Comparison of ENCODE assay signal across 8 cellular contexts in genomic region chr6:137904822-137905617, GRCh38. TPM values are rescaled to one million over a fixed set of nuclear protein-coding genes. Genes with fewer than 3 reads are reported as not detected.
DNase-seq lines count a peak whose midpoint lies in the region; ATAC-seq and TF ChIP-seq lines count a peak whose summit lies in the region.

No MANE protein-coding gene starts in this region.

- no peak overlapping the region for H2AFZ ChIP-seq in Karpas-422 (ENCODE audit: low read length)

- peak overlapping the region; percentile 20 to 71 (median 50); a peak in 20 of 22 replicates for H3K4me2 ChIP-seq in BLaER1 treated with 17β-estradiol and CSF1 and Interleukin-3, amounts not matched to agents 10 nM and 100 nM
- H3K4me2 ChIP-seq in Karpas-422 (ENCODE audit: low read depth, low read length, poor library complexity, severe bottlenecking) = peak overlapping the region; percentile 33
- peak overlapping the region; percentile 33 for H3K4me2 ChIP-seq in skeletal muscle satellite cell (ENCODE audit: low read length)

- intact Hi-C loops in activated naive CD4-positive, alpha-beta T cell treated with anti-CD3 and anti-CD28 coated beads for 36 hours (cut with micrococcal nuclease) = loop anchor here (1.0 to 10.0 kb wide), 13 partner anchors 22 to 1230 kb away; partner anchors contain the start of gene HECA

- TF ChIP-seq CTCF in chondrocyte (IDR thresholded peaks at IDR 0.05) = no peak

- H3K4me3 ChIP-seq in BLaER1 treated with 17β-estradiol and CSF1 and Interleukin-3, amounts not matched to agents 10 nM and 100 nM = no peak overlapping the region
- H3K4me3 ChIP-seq in Karpas-422 (ENCODE audit: low read length) = no peak overlapping the region
- no peak overlapping the region for H3K4me3 ChIP-seq in skeletal muscle satellite cell (ENCODE audit: low read length)

- H3K9me3 Mint-ChIP-seq in activated naive CD4-positive, alpha-beta T cell treated with anti-CD3 and anti-CD28 coated beads for 36 hours = no peaks in the 10 kb centered on the region
- no peaks in the 10 kb centered on the region for H3K9me3 Mint-ChIP-seq in chondrocyte (ENCODE audit: low read depth)

- no peaks in the 10 kb centered on the region for H3K27me3 ChIP-seq in BLaER1 treated with 17β-estradiol and CSF1 and Interleukin-3, amounts not matched to agents 10 nM and 100 nM
- H3K27me3 ChIP-seq in Karpas-422 (ENCODE audit: low read length) = no peaks in the 10 kb centered on the region
- no peaks in the 10 kb centered on the region for H3K27me3 ChIP-seq in skeletal muscle satellite cell (ENCODE audit: control insufficient read depth, insufficient read depth, low read length)

- H3K9me3 ChIP-seq in BLaER1 treated with 17β-estradiol and CSF1 and Interleukin-3, amounts not matched to agents 10 nM and 100 nM (replicated peaks in 1 of 11) = no peaks in the 10 kb centered on the region; a peak in 1 of 22 replicates
- H3K9me3 ChIP-seq in Karpas-422 (ENCODE audit: low read length) = no peaks in the 10 kb centered on the region
- H3K9me3 ChIP-seq in skeletal muscle satellite cell (replicated peaks; ENCODE audit: low read length) = no peaks in the 10 kb centered on the region

- H3K79me2 ChIP-seq in Karpas-422 (ENCODE audit: low read length) = no peaks in the 10 kb centered on the region

- H3K36me3 ChIP-seq in BLaER1 treated with 17β-estradiol and CSF1 and Interleukin-3, amounts not matched to agents 10 nM and 100 nM = no peaks in the 10 kb centered on the region
- H3K36me3 ChIP-seq in Karpas-422 (ENCODE audit: insufficient read depth, low read length) = no peaks in the 10 kb centered on the region
- H3K36me3 ChIP-seq in skeletal muscle satellite cell (ENCODE audit: insufficient read depth, low read length) = no peaks in the 10 kb centered on the region

- ATAC-seq in GM21390 (IDR thresholded peaks at IDR 0.05; ENCODE audit: unreplicated experiment) = peak; percentile 41

- H3K9ac ChIP-seq in BLaER1 treated with 17β-estradiol and CSF1 and Interleukin-3, amounts not matched to agents 10 nM and 100 nM = no peak overlapping the region
- H3K9ac ChIP-seq in Karpas-422 (ENCODE audit: low read length) (no peak overlapping the region), skeletal muscle satellite cell (ENCODE audit: low read depth, low read length) (peak overlapping the region; percentile 18)

- peak overlapping the region; percentile 100 for H3K27ac Mint-ChIP-seq in activated naive CD4-positive, alpha-beta T cell treated with anti-CD3 and anti-CD28 coated beads for 36 hours
- no peak overlapping the region for H3K27ac Mint-ChIP-seq in chondrocyte (ENCODE audit: unreplicated experiment)

- H3K36me3 Mint-ChIP-seq in activated naive CD4-positive, alpha-beta T cell treated with anti-CD3 and anti-CD28 coated beads for 36 hours (ENCODE audit: low read depth) = no peaks in the 10 kb centered on the region
- H3K36me3 Mint-ChIP-seq in chondrocyte (ENCODE audit: low read depth) = no peaks in the 10 kb centered on the region

- peaks cover 26 to 43% (median 37%) of the 10 kb centered on the region in 10 experiments for H3K4me1 ChIP-seq in BLaER1 treated with 17β-estradiol and CSF1 and Interleukin-3, amounts not matched to agents 10 nM and 100 nM
- no peaks in the 10 kb centered on the region for H3K4me1 ChIP-seq in Karpas-422 (ENCODE audit: low read length)
- H3K4me1 ChIP-seq in skeletal muscle satellite cell (ENCODE audit: control insufficient read depth, insufficient read depth, low read length) = peaks cover 13% of the 10 kb centered on the region

- CTCF ChIA-PET in activated naive CD4-positive, alpha-beta T cell treated with anti-CD3 and anti-CD28 coated beads for 36 hours (lab: Charles Lee) = interaction anchor here (1.1 to 1.5 kb wide), 2 partner anchors 31 to 34 kb away, joined by 3 read pairs; no protein-coding TSS in a partner anchor

- H3K4me1 Mint-ChIP-seq in activated naive CD4-positive, alpha-beta T cell treated with anti-CD3 and anti-CD28 coated beads for 36 hours (ENCODE audit: low read depth) = peaks cover 75% of the 10 kb centered on the region
- peaks cover 7% of the 10 kb centered on the region for H3K4me1 Mint-ChIP-seq in chondrocyte (ENCODE audit: low read depth)

- no peaks in the 10 kb centered on the region for H3K27me3 Mint-ChIP-seq in activated naive CD4-positive, alpha-beta T cell treated with anti-CD3 and anti-CD28 coated beads for 36 hours (ENCODE audit: low read depth)
- H3K27me3 Mint-ChIP-seq in chondrocyte (ENCODE audit: low read depth) = no peaks in the 10 kb centered on the region

- H3K4me3 Mint-ChIP-seq in activated naive CD4-positive, alpha-beta T cell treated with anti-CD3 and anti-CD28 coated beads for 36 hours = peak overlapping the region; percentile 71
- H3K4me3 Mint-ChIP-seq in chondrocyte (ENCODE audit: unreplicated experiment) = no peak overlapping the region

- no peaks in the 10 kb centered on the region for H3K9me2 ChIP-seq in Karpas-422 (replicated peaks; ENCODE audit: insufficient read depth, low read length)

- H3K27ac ChIP-seq in BLaER1 treated with 17β-estradiol and CSF1 and Interleukin-3, amounts not matched to agents 10 nM and 100 nM = peak overlapping the region in 4 of 11 experiments; percentile 10 to 50 (median 28); a peak in 5 of 22 replicates
- H3K27ac ChIP-seq in Karpas-422 (ENCODE audit: low read length) = no peak overlapping the region

- DNase-seq in Karpas-422 (no peak), chondrocyte (ENCODE audit: low spot score) (no peak), NCI-H187 (lab: John Stamatoyannopoulos, UW) (no peak), A172 (ENCODE audit: low spot score) (no peak)
- DNase-seq in activated naive CD4-positive, alpha-beta T cell treated with anti-CD3 and anti-CD28 coated beads for 36 hours = peak; percentile 95

- no peaks in the 10 kb centered on the region for H4K20me1 ChIP-seq in BLaER1 treated with 17β-estradiol and CSF1 and Interleukin-3, amounts not matched to agents 10 nM and 100 nM
- no peaks in the 10 kb centered on the region for H4K20me1 ChIP-seq in Karpas-422 (ENCODE audit: insufficient read depth, low read depth, low read length)

RNA-seq across cellular contexts. Expression of gene TNFAIP3, which starts 38.0 kb away (rescaled TPM):
- 0.72 and 0.75 TPM in 2 replicates for total RNA-seq in Karpas-422 (2014; rRNA removed; shearing (Covaris generic); ENCODE audit: low replicate concordance)
- 100 to 1,000 TPM; 289 to 294 TPM for total RNA-seq in activated naive CD4-positive, alpha-beta T cell treated with anti-CD3 and anti-CD28 coated beads for 36 hours
- 15.5 and 22.7 TPM in 2 replicates for total RNA-seq in skeletal muscle satellite cell (2012; rRNA removed)
- total RNA-seq in chondrocyte = 6.4 to 11.0 TPM (median 7.2 TPM) in 3 replicates
- 1.2 and 1.6 TPM in 2 replicates for total RNA-seq in A172 (2014; rRNA removed; shearing (Covaris generic))

Comparison
In these comparisons a context has a peak if more than half of its experiments do, and no peak if none do; other contexts are left out.
1. RNA of gene TNFAIP3, which starts 38.0 kb away (total RNA-seq): 289 to 294 TPM in activated naive CD4-positive, alpha-beta T cell treated with anti-CD3 and anti-CD28 coated beads for 36 hours; 6.4 to 11.0 TPM in chondrocyte, 1.2 to 1.6 TPM in A172 and 0.72 to 0.75 TPM in Karpas-422; every median in the first group is over 10 times any median in the second.
2. Peak in every context shown above with its lines, with median percentiles within 50 percentile points of each other: H3K4me2 ChIP-seq.